In the genomic region with DNA sequence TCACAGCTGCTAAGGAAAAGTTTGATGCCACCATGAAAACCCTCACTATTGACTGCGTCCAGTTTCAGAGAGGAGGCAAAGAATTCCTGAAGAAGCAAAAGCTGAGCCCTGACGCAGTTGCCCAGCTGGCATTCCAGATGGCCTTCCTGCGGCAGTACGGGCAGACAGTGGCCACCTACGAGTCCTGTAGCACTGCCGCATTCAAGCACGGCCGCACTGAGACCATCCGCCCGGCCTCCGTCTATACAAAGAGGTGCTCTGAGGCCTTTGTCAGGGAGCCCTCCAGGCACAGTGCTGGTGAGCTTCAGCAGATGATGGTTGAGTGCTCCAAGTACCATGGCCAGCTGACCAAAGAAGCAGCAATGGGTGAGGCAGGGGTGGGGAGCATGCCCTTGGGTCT, we compare ENCODE assay signal across 7 cellular contexts.
"Had no signal": no experiment of that assay in that cellular context is flagged by ENCODE, and none has a peak within 500 bp of the region (broad histone marks: within the 10 kb centered on the region; RNA-seq: fewer than 3 reads in every experiment).

No MANE protein-coding gene starts in this region.

- H3K4me3 ChIP-seq: GM23248, HAP-1 had no signal

- H3K27ac ChIP-seq: GM23248 had no signal

- H2AFZ ChIP-seq: GM23248 had no signal

- FAIRE-seq: HTR-8/SVneo had no signal

- H3K9ac ChIP-seq: GM23248 had no signal

- DNase-seq: GM23248, GOT3, H7, IMR-90, KBM-7 had no signal

- H3K4me1 ChIP-seq: HAP-1 had no signal
